1 cellular context compared by ENCODE assay signal in the genomic region with DNA sequence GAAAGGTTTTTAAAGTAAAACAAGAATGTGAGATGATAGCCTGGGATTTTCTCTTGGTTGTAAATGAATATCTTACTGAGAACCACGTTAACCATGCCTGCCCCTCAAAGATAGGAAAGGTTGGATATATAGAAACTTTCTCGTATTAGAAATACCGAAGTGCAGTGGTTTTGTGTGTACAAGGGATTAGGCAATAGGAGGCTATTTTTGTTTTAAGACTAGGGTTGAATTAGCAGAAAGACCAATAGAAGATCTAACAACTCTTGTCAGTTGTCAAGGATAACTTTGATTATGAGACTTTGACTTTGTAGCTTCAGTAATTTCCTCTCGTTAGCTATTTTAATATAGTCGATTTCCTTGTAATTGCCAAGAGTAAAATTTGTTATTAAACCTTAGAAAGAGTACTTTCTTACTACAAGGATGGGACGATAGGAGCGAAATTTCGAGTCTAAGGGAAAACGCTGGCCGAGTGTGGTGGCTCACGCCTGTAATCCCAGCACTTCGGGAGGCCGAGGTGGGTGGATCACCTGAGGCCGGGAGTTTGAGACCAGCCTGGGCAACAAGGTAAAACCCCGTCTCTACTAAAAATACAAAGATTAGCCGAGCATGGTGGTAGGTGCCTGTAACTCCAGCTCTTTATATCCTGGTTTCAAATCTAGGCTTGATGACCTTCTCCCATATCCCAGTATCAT.
TF ChIP-seq lines count a peak whose summit lies in the region.

No MANE protein-coding gene starts in this region.

TF ChIP-seq in H1, 55 proteins besides CTCF, POLR2A, EP300 and RAD21 (continued from another document):
- no peak for TF ChIP-seq CHD7 (IDR thresholded peaks at IDR 0.05; ENCODE audit: insufficient replicate concordance, low read length)
- no peak for TF ChIP-seq SRF (IDR thresholded peaks at IDR 0.05; ENCODE audit: low read depth, low read length)
- no peak for TF ChIP-seq RNF2 (IDR thresholded peaks at IDR 0.05; ENCODE audit: borderline replicate concordance, low read depth, low read length, missing control alignments, poor library complexity, severe bottlenecking)
- TF ChIP-seq SUZ12 (IDR thresholded peaks at IDR 0.05; ENCODE audit: low read length), result no peak
